ENCODE assay signal across 20 cellular contexts in genomic region chr9:118954822-118955221, GRCh38.
DNase-seq lines count a peak whose midpoint lies in the region; ATAC-seq lines count a peak whose summit lies in the region.
"Had no signal": no experiment of that assay in that cellular context is flagged by ENCODE, and none has a peak within 500 bp of the region (broad histone marks: within the 10 kb centered on the region; RNA-seq: fewer than 3 reads in every experiment).

No MANE protein-coding gene starts in this region.

- peaks cover 8 to 12% of the 10 kb centered on the region in 2 donors for H3K9me3 Mint-ChIP-seq in activated naive CD4-positive, alpha-beta T cell treated with anti-CD3 and anti-CD28 coated beads, Interleukin-2, amount 50 U/mL, for 72 hours

- ATAC-seq in activated naive CD4-positive, alpha-beta T cell treated with anti-CD3 and anti-CD28 coated beads, Interleukin-2, amount 50 U/mL, for 72 hours, result no peak
- ATAC-seq: A549 had no signal

- H3K27ac Mint-ChIP-seq in activated naive CD4-positive, alpha-beta T cell treated with anti-CD3 and anti-CD28 coated beads, Interleukin-2, amount 50 U/mL, for 72 hours, result no peak overlapping the region
- H3K27ac Mint-ChIP-seq: CD14-positive monocyte; CD4-positive, alpha-beta T cell; CD8-positive, alpha-beta memory T cell; HFFc6 had no signal

- no peaks in the 10 kb centered on the region for H3K36me3 Mint-ChIP-seq in activated naive CD4-positive, alpha-beta T cell treated with anti-CD3 and anti-CD28 coated beads, Interleukin-2, amount 50 U/mL, for 72 hours
- H3K36me3 Mint-ChIP-seq: CD14-positive monocyte had no signal

- DNase-seq in NCI-H82 (lab: John Stamatoyannopoulos, UW), result peak; percentile 72
- DNase-seq in NCI-H82 treated with DMSO at 0.1 percent for 48 hours (lab: John Stamatoyannopoulos, UW; ENCODE audit: unreplicated experiment), result no peak
- DNase-seq in DMS 273 (lab: John Stamatoyannopoulos, UW; ENCODE audit: unreplicated experiment), result peak; percentile 62
- peak; percentile 65 to 93 for DNase-seq in NCI-H524 (lab: John Stamatoyannopoulos, UW)
- DNase-seq in cerebellar cortex (ENCODE audit: low spot score), result peak; percentile 20
- no peak for DNase-seq in activated naive CD4-positive, alpha-beta T cell treated with anti-CD3 and anti-CD28 coated beads, Interleukin-2, amount 50 U/mL, for 72 hours (ENCODE audit: low spot score in 2 of 2)
- no peak for DNase-seq in activated gamma-delta T cell (lab: John Stamatoyannopoulos, UW)
- DNase-seq: 8988T; ACHN; AML-193; BE2C; CD4-positive, alpha-beta T cell; CD8-positive, alpha-beta memory T cell; DMS79; EL; GF-D8; GOT3; HFFc6 had no signal

Comparison
In these comparisons a context has a peak if more than half of its experiments do, and no peak if none do; other contexts are left out.
1. DNase-seq: peak in NCI-H82 (single experiment), DMS 273 (single experiment), NCI-H524 (2 of 2) and cerebellar cortex (single experiment); none in NCI-H82 treated with DMSO at 0.1 percent for 48 hours (single experiment), activated naive CD4-positive, alpha-beta T cell treated with anti-CD3 and anti-CD28 coated beads, Interleukin-2, amount 50 U/mL, for 72 hours (0 of 2) and activated gamma-delta T cell (single experiment).